ENCODE assay signal across 1 cellular context in genomic region chrX:24124227-24124799, GRCh38.
TF ChIP-seq lines count a peak whose summit lies in the region.

No MANE protein-coding gene starts in this region.

TF ChIP-seq in HEK293, 187 proteins besides CTCF, POLR2A, EP300 and RAD21 (continued from another document):
- TF ChIP-seq ZNF449 (tag by site-specific recombination; IDR thresholded peaks at IDR 0.05) (no peak), FEZF1 (tag by site-specific recombination; IDR thresholded peaks at IDR 0.05) (peak; percentile 90)
TF ChIP-seq in HEK293: peak in this region for 14.
